ENCODE assay signal across 20 cellular contexts in the genomic region with DNA sequence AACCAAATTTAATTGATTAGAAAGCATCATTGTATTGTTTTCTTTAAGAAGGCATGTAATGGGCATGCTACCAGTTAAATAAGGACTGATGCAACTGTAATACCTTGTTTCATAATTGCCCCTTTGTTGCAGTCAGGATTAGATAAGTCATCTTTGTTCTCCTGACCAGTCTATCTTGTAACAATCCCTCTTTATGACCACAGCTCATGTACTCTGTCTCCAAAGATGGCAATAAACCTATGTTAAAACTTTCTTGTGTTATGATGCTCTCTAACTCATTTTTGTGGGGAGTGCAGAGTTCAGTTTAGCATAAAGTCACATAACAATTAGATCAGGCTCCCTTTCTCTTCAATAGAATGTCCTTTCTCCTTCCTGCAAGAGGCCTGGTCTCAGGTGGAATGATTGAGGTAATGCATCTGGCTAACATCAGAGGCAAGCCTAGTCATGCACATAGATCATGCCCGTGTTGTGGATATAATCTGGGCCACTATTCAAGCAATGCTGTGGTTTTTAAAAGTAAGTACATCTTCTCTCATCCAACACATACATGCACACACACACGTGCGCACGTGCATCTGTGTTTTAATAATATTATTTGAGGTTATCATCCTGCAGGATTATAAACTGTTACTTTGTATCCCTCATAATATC. TPM values are rescaled to one million over a fixed set of nuclear protein-coding genes. Genes with fewer than 3 reads are reported as not detected.
DNase-seq lines count a peak whose midpoint lies in the region; ATAC-seq and TF ChIP-seq lines count a peak whose summit lies in the region.
"Had no signal": no experiment of that assay in that cellular context is flagged by ENCODE, and none has a peak within 500 bp of the region (broad histone marks: within the 10 kb centered on the region; RNA-seq: fewer than 3 reads in every experiment).

No MANE protein-coding gene starts in this region.

- H3K27me3 Mint-ChIP-seq in GM23338 (ENCODE audit: insufficient read depth, low read depth, poor library complexity) (no peaks in the 10 kb centered on the region), HFFc6 (ENCODE audit: insufficient read depth) (no peaks in the 10 kb centered on the region; the same call in 1 of the 2 replicates)
- H3K27me3 Mint-ChIP-seq: activated CD4-positive, alpha-beta T cell treated with anti-CD3 and anti-CD28 coated beads, Interleukin-2, amount 10 ng/mL, durations not matched to agents 7 days and 5 days; IgD-negative memory B cell had no signal

- no peak for TF ChIP-seq CTCF in AG10803 (conservative IDR thresholded peaks at IDR 0.05; ENCODE audit: low read length)
- no peak for TF ChIP-seq CTCF in GM23338 (conservative IDR thresholded peaks at IDR 0.05; ENCODE audit: low read depth in 2 of 2)
- TF ChIP-seq CTCF in RWPE2 (IDR thresholded peaks at IDR 0.05; ENCODE audit: poor library complexity, severe bottlenecking): no peak
- TF ChIP-seq CTCF in fibroblast of villous mesenchyme (IDR thresholded peaks at IDR 0.05; ENCODE audit: insufficient read depth, low read depth, low read length): no peak
- no peak for TF ChIP-seq CTCF in HFFc6 (IDR thresholded peaks at IDR 0.05)
- TF ChIP-seq CTCF in BE2C (IDR thresholded peaks at IDR 0.05; ENCODE audit: low read depth, low read length): no peak

- H3K4me3 ChIP-seq in AG10803 (ENCODE audit: low read length) (no peak overlapping the region), GM23338 (no peak overlapping the region), RWPE2 (ENCODE audit: severe bottlenecking) (no peak overlapping the region), fibroblast of villous mesenchyme (ENCODE audit: low read depth, low read length) (no peak overlapping the region), BE2C (ENCODE audit: low read depth, low read length) (no peak overlapping the region)
- H3K4me3 ChIP-seq: skin epidermis had no signal

- H3K9me3 ChIP-seq in RWPE2 (ENCODE audit: severe bottlenecking): no peaks in the 10 kb centered on the region
- H3K9me3 ChIP-seq in BE2C: no peaks in the 10 kb centered on the region

- H3K4me1 Mint-ChIP-seq in GM23338 (peaks cover 17% of the 10 kb centered on the region), HFFc6 (ENCODE audit: low read depth) (no peaks in the 10 kb centered on the region)
- H3K4me1 Mint-ChIP-seq: activated CD4-positive, alpha-beta T cell treated with anti-CD3 and anti-CD28 coated beads, Interleukin-2, amount 10 ng/mL, durations not matched to agents 7 days and 5 days had no signal

- H3F3A ChIP-seq in GM23338 (replicated peaks; ENCODE audit: low read depth): no peaks in the 10 kb centered on the region

- peaks cover 10% of the 10 kb centered on the region for H3K4me1 ChIP-seq in GM23338 (ENCODE audit: insufficient read depth)
- H3K4me1 ChIP-seq in RWPE2 (ENCODE audit: insufficient read depth, poor library complexity, severe bottlenecking): peaks cover 24% of the 10 kb centered on the region
- H3K4me1 ChIP-seq in BE2C: no peaks in the 10 kb centered on the region

- H3K4me2 ChIP-seq in GM23338: no peak overlapping the region

- H3K27me3 ChIP-seq in GM23338 (ENCODE audit: insufficient read depth) (no peaks in the 10 kb centered on the region), RWPE2 (ENCODE audit: insufficient read depth, poor library complexity, severe bottlenecking) (no peaks in the 10 kb centered on the region), BE2C (no peaks in the 10 kb centered on the region)

- no peaks in the 10 kb centered on the region for H4K20me1 ChIP-seq in GM23338 (replicated peaks; ENCODE audit: insufficient read depth)

- ATAC-seq in GM23338 (peak; percentile 44; the same call in 2 of the 3 replicates), RWPE2 (ENCODE audit: low read depth) (peak; percentile 83)
- ATAC-seq: activated T-cell treated with anti-CD3 and anti-CD28 coated beads, Interleukin-2, amount 50 U/mL, for 4 hours had no signal

- no peak overlapping the region for H2AFZ ChIP-seq in GM23338

- peak; percentile 24 for DNase-seq in AG10803 (ENCODE audit: low read depth)
- no peak for DNase-seq in GM23338 (ENCODE audit: low spot score)
- no peak for DNase-seq in RWPE2 (ENCODE audit: low spot score)
- DNase-seq in fibroblast of villous mesenchyme (ENCODE audit: low read depth): peak; percentile 33
- no peak for DNase-seq in NCI-H510A (lab: John Stamatoyannopoulos, UW)
- DNase-seq in HFFc6: no peak
- no peak for DNase-seq in GDM1 (lab: John Stamatoyannopoulos, UW)
- no peak for DNase-seq in BE2C
- DNase-seq: activated CD4-positive, alpha-beta T cell treated with anti-CD3 and anti-CD28 coated beads, Interleukin-2, amount 10 ng/mL, durations not matched to agents 7 days and 5 days; activated T-cell treated with anti-CD3 and anti-CD28 coated beads, Interleukin-2, amount 50 U/mL, for 4 hours; cerebellar nuclear complex; DMS153; GOT3; head of caudate nucleus; kidney glomerular epithelial cell; NCI-H524; occipital lobe; stimulated activated naive CD4-positive, alpha-beta T cell treated with Interleukin-2 at 50 U/mL for 16 hours had no signal

- no peak overlapping the region for H3K4me3 Mint-ChIP-seq in GM23338
- no peak overlapping the region for H3K4me3 Mint-ChIP-seq in HFFc6
- H3K4me3 Mint-ChIP-seq: activated CD4-positive, alpha-beta T cell treated with anti-CD3 and anti-CD28 coated beads, Interleukin-2, amount 10 ng/mL, durations not matched to agents 7 days and 5 days; activated T-cell treated with anti-CD3 and anti-CD28 coated beads, Interleukin-2, amount 50 U/mL, for 4 hours; IgD-negative memory B cell had no signal

- H3K79me2 ChIP-seq in GM23338 (replicated peaks; ENCODE audit: insufficient read depth): no peaks in the 10 kb centered on the region

- H3K36me3 Mint-ChIP-seq in GM23338 (ENCODE audit: low read depth): no peaks in the 10 kb centered on the region
- H3K36me3 Mint-ChIP-seq in HFFc6 (ENCODE audit: low read depth): no peaks in the 10 kb centered on the region

- H3K36me3 ChIP-seq in GM23338 (ENCODE audit: insufficient read depth): no peaks in the 10 kb centered on the region
- H3K36me3 ChIP-seq in RWPE2 (ENCODE audit: low read depth): peaks cover 97% of the 10 kb centered on the region
- H3K36me3 ChIP-seq in BE2C: no peaks in the 10 kb centered on the region

- no peaks in the 10 kb centered on the region for H3K9me3 Mint-ChIP-seq in GM23338
- no peaks in the 10 kb centered on the region for H3K9me3 Mint-ChIP-seq in HFFc6
- H3K9me3 Mint-ChIP-seq: activated CD4-positive, alpha-beta T cell treated with anti-CD3 and anti-CD28 coated beads, Interleukin-2, amount 10 ng/mL, durations not matched to agents 7 days and 5 days; activated T-cell treated with anti-CD3 and anti-CD28 coated beads, Interleukin-2, amount 50 U/mL, for 4 hours; IgD-negative memory B cell had no signal

- H3K27ac ChIP-seq in GM23338 (ENCODE audit: low read depth): no peak overlapping the region; the same call in 1 of the 2 replicates
- H3K27ac ChIP-seq in RWPE2 (ENCODE audit: poor library complexity, severe bottlenecking): peak overlapping the region; percentile 35
- H3K27ac ChIP-seq: skin epidermis had no signal

- peak overlapping the region; percentile 92 for H3K27ac Mint-ChIP-seq in GM23338
- no peak overlapping the region for H3K27ac Mint-ChIP-seq in HFFc6
- H3K27ac Mint-ChIP-seq: activated CD4-positive, alpha-beta T cell treated with anti-CD3 and anti-CD28 coated beads, Interleukin-2, amount 10 ng/mL, durations not matched to agents 7 days and 5 days; IgD-negative memory B cell had no signal

- H3K9me2 ChIP-seq in GM23338 (ENCODE audit: insufficient read depth): no peaks in the 10 kb centered on the region

TF ChIP-seq in GM23338, 12 proteins besides CTCF, POLR2A, EP300 and RAD21:
- TF ChIP-seq POLR2AphosphoS5 (IDR thresholded peaks at IDR 0.05; ENCODE audit: low read depth) (no peak), JUNB (IDR thresholded peaks at IDR 0.05; ENCODE audit: unreplicated experiment) (no peak), EZH2 (IDR thresholded peaks at IDR 0.05; ENCODE audit: low read depth, unreplicated experiment) (no peak), NANOG (IDR thresholded peaks at IDR 0.05; ENCODE audit: borderline replicate concordance) (no peak), EZH2phosphoT487 (IDR thresholded peaks at IDR 0.05; ENCODE audit: unreplicated experiment) (no peak), STAT1 (IDR thresholded peaks at IDR 0.05; ENCODE audit: unreplicated experiment) (no peak)
- TF ChIP-seq, protein P1, sequence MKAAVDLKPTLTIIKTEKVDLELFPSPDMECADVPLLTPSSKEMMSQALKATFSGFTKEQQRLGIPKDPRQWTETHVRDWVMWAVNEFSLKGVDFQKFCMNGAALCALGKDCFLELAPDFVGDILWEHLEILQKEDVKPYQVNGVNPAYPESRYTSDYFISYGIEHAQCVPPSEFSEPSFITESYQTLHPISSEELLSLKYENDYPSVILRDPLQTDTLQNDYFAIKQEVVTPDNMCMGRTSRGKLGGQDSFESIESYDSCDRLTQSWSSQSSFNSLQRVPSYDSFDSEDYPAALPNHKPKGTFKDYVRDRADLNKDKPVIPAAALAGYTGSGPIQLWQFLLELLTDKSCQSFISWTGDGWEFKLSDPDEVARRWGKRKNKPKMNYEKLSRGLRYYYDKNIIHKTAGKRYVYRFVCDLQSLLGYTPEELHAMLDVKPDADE (IDR thresholded peaks at IDR 0.05): no peak
TF ChIP-seq in GM23338: peak in this region for 0.

RNA-seq across cellular contexts. Expression of a gene that starts 45.6 kb away (rescaled TPM):
- total RNA-seq in GM23338 (2014; rRNA removed; shearing (Covaris generic)): 1.7 and 2.7 TPM in 2 replicates
- polyA plus RNA-seq in GM23338 (2016; fragmentation: Nextera tagmentation; extraction: Ambion mirVana): 1.0 and 1.8 TPM in 2 replicates
- total RNA-seq in fibroblast of villous mesenchyme: 8.1 and 11.2 TPM in 2 replicates
- total RNA-seq in HFFc6 (2021; fragmentation: NEBNext Ultra II Directional; extraction: Animal tissue kit (Norgen Biotek cat#: 25700)): 1 to 10 TPM in 3 of 6 experiments, under 1 TPM in 3; 0.23 to 4.0 (median 0.95) TPM
- 0.34 TPM for polyA plus RNA-seq in BE2C (2012; ENCODE audit: insufficient read depth, insufficient read length, low read depth)

Comparison
In these comparisons a context has a peak if more than half of its experiments do, and no peak if none do; other contexts are left out.
1. DNase-seq: peak in AG10803 (single experiment) and fibroblast of villous mesenchyme (single experiment); none in GM23338 (single experiment), RWPE2 (single experiment), NCI-H510A (single experiment), HFFc6 (single experiment), GDM1 (single experiment) and BE2C (single experiment).